ENCODE assay signal across 8 cellular contexts in genomic region chr20:64255361-64256281, GRCh38. TPM values are rescaled to one million over a fixed set of nuclear protein-coding genes. Genes with fewer than 3 reads are reported as not detected.
DNase-seq lines count a peak whose midpoint lies in the region; ATAC-seq and TF ChIP-seq lines count a peak whose summit lies in the region.

Gene PCMTD2, plus strand, starts transcription at chr20:64255748. Its CDS starts 4,218 bp downstream, at chr20:64259966.

- H3K4me1 ChIP-seq in IMR-90 (ENCODE audit: control insufficient read depth, insufficient read depth, low read length) (peaks cover 15% of the 10 kb centered on the region), PC-9 (replicated peaks; ENCODE audit: insufficient read depth) (peaks cover 15% of the 10 kb centered on the region), esophagus muscularis mucosa (peaks cover 31 to 51% (median 40%) of the 10 kb centered on the region in 4 donors), muscle layer of duodenum (ENCODE audit: control insufficient read depth in 1 of 2, insufficient read depth in 2 of 2, low read length in 2 of 2) (peaks cover 12 to 28% of the 10 kb centered on the region in 2 donors)

- peak within 1 kb of the TSS; percentile 97 for H3K4me3 Mint-ChIP-seq in activated T-cell treated with anti-CD3 and anti-CD28 coated beads, Interleukin-2, amount 50 U/mL, for 4 hours

- POLR2A ChIA-PET in IMR-90 (lab: Charles Lee; ENCODE audit: unreplicated experiment), result no interaction called here
- POLR2A ChIA-PET in PC-9 (lab: Charles Lee; ENCODE audit: unreplicated experiment), result interaction anchor here (0.7 to 1.2 kb wide), 2 partner anchors 24 to 93 kb away, joined by 4 to 11 read pairs; no protein-coding TSS in a partner anchor

- no peaks in the 10 kb centered on the region for H4K20me1 ChIP-seq in IMR-90 (ENCODE audit: insufficient read depth, low read length)
- peaks cover 7% of the 10 kb centered on the region; the same call in 1 of the 2 replicates for H4K20me1 ChIP-seq in PC-9 (ENCODE audit: insufficient read depth)

- peak within 1 kb of the TSS; percentile 80 for H3K56ac ChIP-seq in IMR-90 (ENCODE audit: extremely low read depth, insufficient read depth, low read length)

- H2AK5ac ChIP-seq in IMR-90 (ENCODE audit: low read depth, low read length), result peak within 1 kb of the TSS; percentile 78

- peaks cover 4% of the 10 kb centered on the region for H3K27me3 ChIP-seq in IMR-90 (ENCODE audit: control insufficient read depth, insufficient read depth, low read length)
- H3K27me3 ChIP-seq in PC-9 (ENCODE audit: insufficient read depth, low read depth), result peaks cover 23% of the 10 kb centered on the region
- peaks cover 0 to 11% (median 0%) of the 10 kb centered on the region in 4 donors for H3K27me3 ChIP-seq in esophagus muscularis mucosa
- no peaks in the 10 kb centered on the region for H3K27me3 ChIP-seq in muscle layer of duodenum (ENCODE audit: low read depth, low read length)

- H3F3A ChIP-seq in PC-9 (ENCODE audit: insufficient read depth, low read depth), result no peaks in the 10 kb centered on the region

- H3K79me2 ChIP-seq in PC-9 (ENCODE audit: low read depth), result peaks cover 31% of the 10 kb centered on the region

- peak within 1 kb of the TSS; percentile 96 for H3K9ac ChIP-seq in IMR-90 (ENCODE audit: low read depth, low read length)

- H3K9me3 ChIP-seq in IMR-90 (ENCODE audit: control insufficient read depth, insufficient read depth, low read length) (no peaks in the 10 kb centered on the region), PC-9 (ENCODE audit: insufficient read depth, low read depth) (no peaks in the 10 kb centered on the region), esophagus muscularis mucosa (no peaks in the 10 kb centered on the region), muscle layer of duodenum (ENCODE audit: control insufficient read depth in 1 of 2, low read length in 2 of 2) (no peaks in the 10 kb centered on the region)

- H3K27me3 Mint-ChIP-seq in activated T-cell treated with anti-CD3 and anti-CD28 coated beads, Interleukin-2, amount 50 U/mL, for 4 hours (ENCODE audit: low read depth), result no peaks in the 10 kb centered on the region

- H3K9me3 Mint-ChIP-seq in activated T-cell treated with anti-CD3 and anti-CD28 coated beads, Interleukin-2, amount 50 U/mL, for 4 hours, result no peaks in the 10 kb centered on the region

- 1% methylated on average over 61 of the region's 96 CpGs; no CpG with 5 or more reads in 1 of the 2 experiments for WGBS in IMR-90 (ENCODE audit: extremely low coverage in 2 of 2, insufficient read length in 1 of 2), 2 experiments
- WGBS in esophagus muscularis mucosa, result under 1% methylated on average over 31 of the region's 96 CpGs

- H4K91ac ChIP-seq in IMR-90 (ENCODE audit: insufficient read depth, low read depth, low read length), result peak within 1 kb of the TSS; percentile 83

- peak within 1 kb of the TSS; percentile 28; the same call in 1 of the 2 replicates for H3K18ac ChIP-seq in IMR-90 (ENCODE audit: low read depth, low read length)

- H3K4me2 ChIP-seq in IMR-90 (ENCODE audit: low read depth, low read length) (peak within 1 kb of the TSS; percentile 91), PC-9 (peak within 1 kb of the TSS; percentile 98)

- TF ChIP-seq CTCF in IMR-90 (conservative IDR thresholded peaks at IDR 0.05; ENCODE audit: low read depth, low read length) (no peak), PC-9 (conservative IDR thresholded peaks at IDR 0.05) (0 out of 2 replicates have a peak, but pooled peaks have one; percentile 21), esophagus muscularis mucosa (IDR thresholded peaks at IDR 0.05) (peak in 1 of 3 experiments; percentile 10)

- no peak within 1 kb of the TSS for H2BK20ac ChIP-seq in IMR-90 (ENCODE audit: low read depth, low read length)

- CTCF ChIA-PET in IMR-90 (lab: Yijun Ruan, JAX), result no interaction called here
- CTCF ChIA-PET in PC-9 (lab: Charles Lee), result interaction anchor here (0.6 kb wide), 1 partner anchor 180 kb away, joined by 4 read pairs; no protein-coding TSS in a partner anchor

- DNase-seq in DMS 273 (lab: John Stamatoyannopoulos, UW; ENCODE audit: unreplicated experiment), result peak; percentile 95
- DNase-seq in IMR-90, result peak; percentile 68
- DNase-seq in PC-9, result peak; percentile 70 to 93
- DNase-seq in activated T-cell treated with anti-CD3 and anti-CD28 coated beads, Interleukin-2, amount 50 U/mL, for 4 hours, result peak; percentile 83
- DNase-seq in esophagus muscularis mucosa (ENCODE audit: extremely low spot score), result peak; percentile 94
- peak; percentile 62 to 77 for DNase-seq in stimulated activated CD8-positive, alpha-beta memory T cell treated with anti-CD3 and anti-CD28 coated beads, Interleukin-7, amount 100 ng/mL, for 4 hours (ENCODE audit: low read depth in 2 of 2)

- H3K9me2 ChIP-seq in PC-9 (ENCODE audit: insufficient read depth), result no peaks in the 10 kb centered on the region

- H2BK5ac ChIP-seq in IMR-90 (ENCODE audit: low read depth, low read length, poor library complexity, severe bottlenecking), result peak within 1 kb of the TSS; percentile 75

- H3K36me3 Mint-ChIP-seq in activated T-cell treated with anti-CD3 and anti-CD28 coated beads, Interleukin-2, amount 50 U/mL, for 4 hours (ENCODE audit: insufficient read depth), result peaks cover 2% of the 10 kb centered on the region

- peaks cover 3% of the 10 kb centered on the region; the same call in 1 of the 2 replicates for H3K36me3 ChIP-seq in IMR-90 (ENCODE audit: control insufficient read depth, insufficient read depth, low read length)
- no peaks in the 10 kb centered on the region for H3K36me3 ChIP-seq in PC-9 (ENCODE audit: low read depth)
- peaks cover 0 to 5% (median 0%) of the 10 kb centered on the region in 4 donors for H3K36me3 ChIP-seq in esophagus muscularis mucosa
- no peaks in the 10 kb centered on the region for H3K36me3 ChIP-seq in muscle layer of duodenum (ENCODE audit: control insufficient read depth in 1 of 2, insufficient read depth in 2 of 2, low read length in 2 of 2)

- H2AFZ ChIP-seq in IMR-90 (replicated peaks; ENCODE audit: low read length, poor library complexity) (peak within 1 kb of the TSS; percentile 100), PC-9 (peak within 1 kb of the TSS; percentile 100)

- dilution Hi-C loops in IMR-90 (cut with HindIII; ENCODE audit: low sequenced_read_pairs, unreplicated experiment), result no loop called here

- no peak within 1 kb of the TSS for H2BK15ac ChIP-seq in IMR-90 (ENCODE audit: low read depth, low read length)

- H3K23ac ChIP-seq in IMR-90 (ENCODE audit: low read depth, low read length), result peak within 1 kb of the TSS; percentile 94

- peak; percentile 76 for ATAC-seq in GM21528 (IDR thresholded peaks at IDR 0.05; ENCODE audit: low FRiP score, unreplicated experiment)
- peak; percentile 97 for ATAC-seq in IMR-90 (ENCODE audit: low read depth)
- peak; percentile 87 to 91 for ATAC-seq in activated T-cell treated with anti-CD3 and anti-CD28 coated beads, Interleukin-2, amount 50 U/mL, for 4 hours

- peak within 1 kb of the TSS; percentile 93 for H4K5ac ChIP-seq in IMR-90 (ENCODE audit: low read depth, low read length)

- H2AK9ac ChIP-seq in IMR-90 (replicated peaks; ENCODE audit: low read depth, low read length, poor library complexity), result peak within 1 kb of the TSS; percentile 93

- no TSS peak for BruUV-seq in IMR-90 (replicated peaks; lab: Mats Ljungman, UMichigan)
- no TSS peak for BruUV-seq in PC-9 (replicated peaks; lab: Mats Ljungman, UMichigan)

- H3K14ac ChIP-seq in IMR-90 (replicated peaks; ENCODE audit: low read depth, low read length), result peak within 1 kb of the TSS; percentile 96

- TF ChIP-seq EP300 in esophagus muscularis mucosa (IDR thresholded peaks at IDR 0.05), result no peak

- peaks cover 3% of the 10 kb centered on the region; the same call in 1 of the 2 replicates for H3K9me1 ChIP-seq in IMR-90 (ENCODE audit: insufficient read depth, low read length)

- no peak for TF ChIP-seq RAD21 in IMR-90 (IDR thresholded peaks at IDR 0.05; ENCODE audit: low read length)

- H3K4me3 ChIP-seq in IMR-90 (ENCODE audit: insufficient read depth, low read depth, low read length) (peak within 1 kb of the TSS; percentile 88), PC-9 (peak within 1 kb of the TSS; percentile 77), esophagus muscularis mucosa (peak within 1 kb of the TSS; percentile 67 to 94 (median 88)), muscle layer of duodenum (ENCODE audit: low read depth in 1 of 2, low read length in 2 of 2) (peak within 1 kb of the TSS; percentile 74 to 84)

- peak within 1 kb of the TSS; percentile 77 for H2BK120ac ChIP-seq in IMR-90 (ENCODE audit: low read depth, low read length)

- intact Hi-C loops in IMR-90 (cut with micrococcal nuclease), result no loop called here
- intact Hi-C loops in PC-9 (cut with micrococcal nuclease; ENCODE audit: unreplicated experiment), result no loop called here
- intact Hi-C loops in esophagus muscularis mucosa (cut with DNase I), result no loop called here

- in situ Hi-C loops in IMR-90 (cut with MboI; ENCODE audit: low sequenced_read_pairs), result no loop called here

- peak within 1 kb of the TSS; percentile 94 for H3K4ac ChIP-seq in IMR-90 (ENCODE audit: low read depth, low read length)

- peak within 1 kb of the TSS; percentile 97 to 100 for H4K8ac ChIP-seq in IMR-90 (ENCODE audit: low read depth in 2 of 2, low read length in 2 of 2)

- peaks cover 28 to 34% of the 10 kb centered on the region in 2 experiments for H3K79me1 ChIP-seq in IMR-90 (ENCODE audit: low read depth in 1 of 2, low read length in 2 of 2)

- H3K4me1 Mint-ChIP-seq in activated T-cell treated with anti-CD3 and anti-CD28 coated beads, Interleukin-2, amount 50 U/mL, for 4 hours (ENCODE audit: low read depth), result peaks cover 50% of the 10 kb centered on the region

- TF ChIP-seq POLR2A in IMR-90 (IDR thresholded peaks at IDR 0.05; ENCODE audit: low read depth, low read length) (no peak; the same call in 1 of the 2 replicates), esophagus muscularis mucosa (IDR thresholded peaks at IDR 0.05; ENCODE audit: low read depth) (no peak)

- H3K27ac ChIP-seq in IMR-90 (ENCODE audit: insufficient read depth, low read length) (peak within 1 kb of the TSS; percentile 85), PC-9 (0 out of 2 replicates have a peak within 1 kb of the TSS, but pooled peaks have one; percentile 3), esophagus muscularis mucosa (replicated peaks in 1 of 4) (peak within 1 kb of the TSS; percentile 82 to 94 (median 88)), muscle layer of duodenum (ENCODE audit: low read length) (no peak within 1 kb of the TSS)

TF ChIP-seq in IMR-90, 13 proteins besides CTCF, POLR2A, EP300 and RAD21 (continues in another document):
- TF ChIP-seq CEBPB (IDR thresholded peaks at IDR 0.05; ENCODE audit: low read depth, low read length), result no peak
- TF ChIP-seq MAFK (IDR thresholded peaks at IDR 0.05; ENCODE audit: low read depth, low read length), result no peak
- TF ChIP-seq MAZ (IDR thresholded peaks at IDR 0.05; ENCODE audit: borderline replicate concordance, low read depth, low read length), result peak; percentile 42; the same call in 1 of the 2 replicates
- TF ChIP-seq FOS (IDR thresholded peaks at IDR 0.05; ENCODE audit: low read depth, low read length), result no peak

RNA-seq across cellular contexts. Expression of gene PCMTD2, which starts in this region (rescaled TPM):
- total RNA-seq in IMR-90 (2012; rRNA removed) (28.3 and 30.3 TPM in 2 replicates), PC-9 (2021) (80.1 and 86.5 TPM in 2 replicates), esophagus muscularis mucosa (10 to 100 TPM; 36.5 to 54.8 (median 44.5) TPM)
- 20.2 and 23.6 TPM in 2 replicates for polyA plus RNA-seq in IMR-90 (2012; rRNA removed)
- 14.9 and 15.2 TPM in 2 replicates for polyA plus RNA-seq in IMR-90 (2012; cell fraction: cytosol; rRNA removed)
- 27.5 and 126 TPM in 2 replicates for polyA plus RNA-seq in IMR-90 (2012; cell fraction: nucleus; rRNA removed; ENCODE audit: low replicate concordance)
- 10 to 100 TPM; 20.4 to 24.4 (median 21.2) TPM for total RNA-seq in activated T-cell treated with anti-CD3 and anti-CD28 coated beads, Interleukin-2, amount 50 U/mL, for 4 hours
